In the genomic region with DNA sequence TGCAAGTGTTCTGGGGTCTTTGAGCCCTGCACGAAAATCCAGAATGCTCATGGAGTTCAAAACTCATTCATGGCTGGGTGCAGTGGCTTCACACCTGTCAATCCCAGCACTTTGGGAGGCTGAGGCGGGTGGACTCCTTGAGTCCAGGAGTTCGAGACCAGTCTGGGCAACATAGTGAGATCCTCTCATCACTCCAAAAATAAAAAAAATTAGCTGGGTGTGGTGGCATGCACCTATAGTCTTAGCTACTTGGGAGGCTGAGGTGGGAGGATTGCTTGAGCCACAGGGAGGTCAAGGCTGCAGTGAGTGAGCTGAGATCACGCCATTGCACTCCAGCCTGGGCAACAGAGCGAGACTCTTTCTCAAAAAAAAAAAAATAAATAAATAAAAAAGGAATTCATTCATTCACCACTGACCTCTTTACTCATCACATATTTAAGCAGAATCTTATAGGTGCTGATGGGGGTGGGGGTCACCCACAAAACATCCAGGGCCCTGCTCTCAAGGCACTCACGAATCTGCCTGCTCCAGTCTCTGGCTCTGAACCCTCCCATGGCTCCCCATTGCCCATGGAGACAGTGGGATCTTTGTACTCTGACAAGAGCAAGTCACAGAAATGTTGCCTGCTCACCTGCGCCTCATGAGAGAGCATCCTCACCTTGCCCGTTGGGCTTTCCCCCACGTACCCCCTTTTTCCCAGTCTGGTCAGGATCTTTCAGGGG, we compare ENCODE assay signal across 22 cellular contexts.
DNase-seq lines count a peak whose midpoint lies in the region; ATAC-seq, FAIRE-seq and TF ChIP-seq lines count a peak whose summit lies in the region.
"Had no signal": no experiment of that assay in that cellular context is flagged by ENCODE, and none has a peak within 500 bp of the region (broad histone marks: within the 10 kb centered on the region; RNA-seq: fewer than 3 reads in every experiment).

No MANE protein-coding gene starts in this region.

- H3K79me1 ChIP-seq in H1 (ENCODE audit: low read depth, low read length) = no peaks in the 10 kb centered on the region

- no peak overlapping the region for H3K4me3 Mint-ChIP-seq in activated naive CD8-positive, alpha-beta T cell treated with anti-CD3 and anti-CD28 coated beads, Interleukin-2, amount 10 ng/mL, durations not matched to agents 7 days and 5 days
- no peak overlapping the region for H3K4me3 Mint-ChIP-seq in activated naive CD8-positive, alpha-beta T cell treated with anti-CD3 and anti-CD28 coated beads for 36 hours
- H3K4me3 Mint-ChIP-seq: T-helper 2 cell treated with Interferon-gamma antibody and Interleukin-4, amounts not matched to agents 5 μg/mL and 100 μg/mL, for 36 hours had no signal

- H2BK5ac ChIP-seq in H1 (ENCODE audit: low read depth, low read length) = no peak overlapping the region

- no peaks in the 10 kb centered on the region for H3K9me3 Mint-ChIP-seq in activated naive CD8-positive, alpha-beta T cell treated with anti-CD3 and anti-CD28 coated beads, Interleukin-2, amount 10 ng/mL, durations not matched to agents 7 days and 5 days
- H3K9me3 Mint-ChIP-seq in activated naive CD8-positive, alpha-beta T cell treated with anti-CD3 and anti-CD28 coated beads for 36 hours = no peaks in the 10 kb centered on the region
- H3K9me3 Mint-ChIP-seq: T-helper 2 cell treated with Interferon-gamma antibody and Interleukin-4, amounts not matched to agents 5 μg/mL and 100 μg/mL, for 36 hours had no signal

- no peaks in the 10 kb centered on the region for H3K36me3 Mint-ChIP-seq in activated naive CD8-positive, alpha-beta T cell treated with anti-CD3 and anti-CD28 coated beads, Interleukin-2, amount 10 ng/mL, durations not matched to agents 7 days and 5 days
- no peaks in the 10 kb centered on the region for H3K36me3 Mint-ChIP-seq in activated naive CD8-positive, alpha-beta T cell treated with anti-CD3 and anti-CD28 coated beads for 36 hours

- H3K79me2 ChIP-seq in H1 (ENCODE audit: control insufficient read depth in 1 of 2, insufficient read depth in 2 of 2, low read length in 2 of 2) (no peaks in the 10 kb centered on the region), osteoblast (ENCODE audit: insufficient read depth, low read length) (no peaks in the 10 kb centered on the region)

- peak overlapping the region; percentile 73; the same call in 1 of the 2 replicates for H4K8ac ChIP-seq in H1 (ENCODE audit: extremely low read depth, insufficient read depth, low read length)

- H3K4ac ChIP-seq in H1 (replicated peaks; ENCODE audit: insufficient read length, low read depth, low read length) = no peak overlapping the region

- H3K56ac ChIP-seq in H1 (replicated peaks; ENCODE audit: insufficient read length, low read depth, low read length) = no peak overlapping the region

- TF ChIP-seq CTCF in H1 (IDR thresholded peaks at IDR 0.05; ENCODE audit: control extremely low read depth in 1 of 3, insufficient read depth in 1 of 3, low read depth in 1 of 3, low read length in 3 of 3) (no peak), osteoblast (IDR thresholded peaks at IDR 0.05; ENCODE audit: extremely low read depth, low read depth, low read length) (no peak), uterus (IDR thresholded peaks at IDR 0.05) (no peak)

- TF ChIP-seq POLR2A in H1 (IDR thresholded peaks at IDR 0.05; ENCODE audit: control extremely low read depth in 1 of 2, low read depth in 2 of 2, low read length in 2 of 2) (no peak), uterus (IDR thresholded peaks at IDR 0.05) (no peak)

- no peak for TF ChIP-seq RAD21 in H1 (IDR thresholded peaks at IDR 0.05 in 1 of 2, conservative IDR thresholded peaks at IDR 0.05 in 1 of 2; ENCODE audit: low read depth in 2 of 2, low read length in 2 of 2)

- TF ChIP-seq EP300 in H1 (IDR thresholded peaks at IDR 0.05; ENCODE audit: borderline replicate concordance in 1 of 2, low read depth in 2 of 2, low read length in 2 of 2) = no peak

- no peak overlapping the region for H3K14ac ChIP-seq in H1 (ENCODE audit: insufficient read length)

- H2BK12ac ChIP-seq in H1 (ENCODE audit: low read depth, low read length) = no peak overlapping the region

- no peak overlapping the region for H3K4me2 ChIP-seq in H1 (ENCODE audit: insufficient read depth in 1 of 2, low read depth in 2 of 2, low read length in 2 of 2)
- H3K4me2 ChIP-seq in osteoblast (ENCODE audit: insufficient read depth, low read length) = peak overlapping the region; percentile 75
- H3K4me2 ChIP-seq: KMS-11, SK-N-SH had no signal

- H3K23ac ChIP-seq in H1 (ENCODE audit: insufficient read length) = no peak overlapping the region

- no peak for ATAC-seq in activated naive CD8-positive, alpha-beta T cell treated with anti-CD3 and anti-CD28 coated beads, Interleukin-2, amount 10 ng/mL, durations not matched to agents 7 days and 5 days (ENCODE audit: low read depth)
- ATAC-seq in HG02623 (IDR thresholded peaks at IDR 0.05; ENCODE audit: unreplicated experiment) = no peak
- ATAC-seq: GM12878, right lobe of liver had no signal

- H3K27me3 ChIP-seq in H1 (replicated peaks in 1 of 4; ENCODE audit: control insufficient read depth in 3 of 4, extremely low read depth in 1 of 4, insufficient read depth in 3 of 4, low read length in 3 of 4) (peaks cover 4 to 23% (median 20%) of the 10 kb centered on the region in 4 experiments), osteoblast (ENCODE audit: insufficient read depth, low read length) (peaks cover 18% of the 10 kb centered on the region), uterus (no peaks in the 10 kb centered on the region)

- no peaks in the 10 kb centered on the region for H3K9me3 ChIP-seq in H1 (ENCODE audit: insufficient read depth in 2 of 2, low read depth in 1 of 2, low read length in 1 of 2)
- H3K9me3 ChIP-seq in osteoblast (ENCODE audit: low read depth, low read length) = no peaks in the 10 kb centered on the region
- no peaks in the 10 kb centered on the region for H3K9me3 ChIP-seq in uterus
- H3K9me3 ChIP-seq: right lobe of liver, SK-N-SH had no signal

- peaks cover 19% of the 10 kb centered on the region for H3K4me1 Mint-ChIP-seq in activated naive CD8-positive, alpha-beta T cell treated with anti-CD3 and anti-CD28 coated beads, Interleukin-2, amount 10 ng/mL, durations not matched to agents 7 days and 5 days
- H3K4me1 Mint-ChIP-seq in activated naive CD8-positive, alpha-beta T cell treated with anti-CD3 and anti-CD28 coated beads for 36 hours = peaks cover 18% of the 10 kb centered on the region

- POLR2A ChIA-PET in activated naive CD8-positive, alpha-beta T cell treated with anti-CD3 and anti-CD28 coated beads, Interleukin-2, amount 10 ng/mL, durations not matched to agents 7 days and 5 days (lab: Charles Lee) = no interaction called here
- POLR2A ChIA-PET in H1 (lab: Charles Lee; ENCODE audit: partially characterized antibody) = interaction anchor here (1.2 kb wide), 2 partner anchors 76 to 80 kb away, joined by 3 read pairs; a partner anchor contains a TSS

- no peak overlapping the region for H3K9ac ChIP-seq in H1 (replicated peaks in 1 of 4; ENCODE audit: extremely low read depth in 1 of 4, low read depth in 3 of 4, low read length in 3 of 4)
- H3K9ac ChIP-seq: KMS-11, SK-N-SH had no signal

- DNase-seq in activated naive CD8-positive, alpha-beta T cell treated with anti-CD3 and anti-CD28 coated beads, Interleukin-2, amount 10 ng/mL, durations not matched to agents 7 days and 5 days = peak; percentile 16
- no peak for DNase-seq in activated naive CD8-positive, alpha-beta T cell treated with anti-CD3 and anti-CD28 coated beads for 36 hours
- DNase-seq in H1 (ENCODE audit: low read depth in 1 of 2, low spot score in 2 of 2) = no peak
- no peak for DNase-seq in osteoblast (ENCODE audit: insufficient read length, low spot score, missing footprints)
- peak in 1 of 2 donors; percentile 19 for DNase-seq in uterus
- DNase-seq in NCI-H524 (lab: John Stamatoyannopoulos, UW) = no peak
- DNase-seq in DMS114 treated with DMSO at 0.1 percent for 48 hours (lab: John Stamatoyannopoulos, UW; ENCODE audit: unreplicated experiment) = no peak
- DNase-seq: activated CD8-positive, alpha-beta memory T cell treated with anti-CD3 and anti-CD28 coated beads, Interleukin-2, amount 50 U/mL, for 4 hours; activated gamma-delta T cell treated with Interleukin-2 at 50 U/mL for 16 hours; DMS79 treated with DMSO at 0.1 percent for 48 hours; effector CD8-positive, alpha-beta T cell; NCI-H1694; NCI-H2171; NCI-H524 treated with DMSO at 0.1 percent for 48 hours; SK-N-SH had no signal

- no peak overlapping the region for H3K18ac ChIP-seq in H1 (ENCODE audit: extremely low read depth, low read length)

- H4K20me1 ChIP-seq in H1 (replicated peaks in 1 of 2; ENCODE audit: control insufficient read depth in 1 of 2, insufficient read depth in 2 of 2, low read length in 2 of 2) (no peaks in the 10 kb centered on the region), osteoblast (ENCODE audit: insufficient read depth, low read length) (no peaks in the 10 kb centered on the region)

- no peak overlapping the region for H4K5ac ChIP-seq in H1 (ENCODE audit: insufficient read length, low read depth, low read length)

- H3K27ac Mint-ChIP-seq in activated naive CD8-positive, alpha-beta T cell treated with anti-CD3 and anti-CD28 coated beads, Interleukin-2, amount 10 ng/mL, durations not matched to agents 7 days and 5 days = no peak overlapping the region
- no peak overlapping the region for H3K27ac Mint-ChIP-seq in activated naive CD8-positive, alpha-beta T cell treated with anti-CD3 and anti-CD28 coated beads for 36 hours
- H3K27ac Mint-ChIP-seq: T-helper 2 cell treated with Interferon-gamma antibody and Interleukin-4, amounts not matched to agents 5 μg/mL and 100 μg/mL, for 36 hours had no signal

- H2BK120ac ChIP-seq in H1 (replicated peaks; ENCODE audit: low read depth, low read length) = no peak overlapping the region

- no peak overlapping the region for H4K91ac ChIP-seq in H1 (replicated peaks; ENCODE audit: insufficient read length, low read length)

- H3K27ac ChIP-seq in H1 (ENCODE audit: low read depth, low read length) (no peak overlapping the region), osteoblast (ENCODE audit: low read depth, low read length) (no peak overlapping the region), uterus (peak overlapping the region; percentile 72 to 76)
- H3K27ac ChIP-seq: KMS-11, right lobe of liver had no signal

- H2BK15ac ChIP-seq in H1 (ENCODE audit: low read length) = no peak overlapping the region

- H3K4me1 ChIP-seq in H1 (replicated peaks in 1 of 4; ENCODE audit: control insufficient read depth in 3 of 4, insufficient read depth in 4 of 4, low read length in 3 of 4) (peaks cover 0 to 14% (median 11%) of the 10 kb centered on the region in 4 experiments; a peak in 6 of 7 replicates), osteoblast (ENCODE audit: insufficient read depth, low read length) (peaks cover 21% of the 10 kb centered on the region), uterus (no peaks in the 10 kb centered on the region)

- CTCF ChIA-PET in H1 (lab: Charles Lee; ENCODE audit: partially characterized antibody) = interaction anchor here (0.7 to 2.6 kb wide), 8 partner anchors 9 to 417 kb away, joined by 3 to 10 read pairs (median 4); a partner anchor contains a TSS

- H3K36me3 ChIP-seq in H1 (ENCODE audit: control insufficient read depth in 2 of 4, insufficient read depth in 4 of 4, low read length in 3 of 4) (no peaks in the 10 kb centered on the region), osteoblast (ENCODE audit: insufficient read depth, low read length) (no peaks in the 10 kb centered on the region), uterus (no peaks in the 10 kb centered on the region)
- H3K36me3 ChIP-seq: right lobe of liver had no signal

- H2AK5ac ChIP-seq in H1 (ENCODE audit: low read depth, low read length) = no peak overlapping the region

- H2AFZ ChIP-seq in H1 (ENCODE audit: low read length) (no peak overlapping the region), osteoblast (ENCODE audit: low read length) (no peak overlapping the region)

- intact Hi-C loops in uterus (cut with DNase I; ENCODE audit: low total_unique reads) = no loop called here

- FAIRE-seq in H1 (lab: Jason Lieb, UNC) = no peak
- FAIRE-seq: frontal cortex, GM12878, keratinocyte had no signal

- H2BK20ac ChIP-seq in H1 (ENCODE audit: low read length) = no peak overlapping the region

- no peak overlapping the region for H3K4me3 ChIP-seq in H1 (ENCODE audit: extremely low read depth in 1 of 4, insufficient read depth in 2 of 4, low read depth in 3 of 4, low read length in 4 of 4)
- no peak overlapping the region for H3K4me3 ChIP-seq in osteoblast (ENCODE audit: insufficient read depth, low read length)
- H3K4me3 ChIP-seq in uterus = no peak overlapping the region
- H3K4me3 ChIP-seq: GM12878, right lobe of liver had no signal

- 93% methylated on average over 8 of the region's 9 CpGs; no CpG with 5 or more reads in 1 of the 2 experiments for WGBS in H1 (ENCODE audit: extremely low coverage in 1 of 2, insufficient coverage in 1 of 2, insufficient read length in 1 of 2, insufficient replicate concordance in 2 of 2, low coverage in 1 of 2, low lambda C conversion rate in 2 of 2, missing lambda C conversion rate in 1 of 2), 2 experiments

- peaks cover 28% of the 10 kb centered on the region for H3K27me3 Mint-ChIP-seq in activated naive CD8-positive, alpha-beta T cell treated with anti-CD3 and anti-CD28 coated beads, Interleukin-2, amount 10 ng/mL, durations not matched to agents 7 days and 5 days
- peaks cover 5% of the 10 kb centered on the region for H3K27me3 Mint-ChIP-seq in activated naive CD8-positive, alpha-beta T cell treated with anti-CD3 and anti-CD28 coated beads for 36 hours

- H3K23me2 ChIP-seq in H1 (ENCODE audit: low read depth, low read length) = peaks cover 5% of the 10 kb centered on the region

Comparison
In these comparisons a context has a peak if more than half of its experiments do, and no peak if none do; other contexts are left out.
1. H3K27ac ChIP-seq: peak in uterus (2 of 2); none in H1 (single experiment) and osteoblast (single experiment).